In genomic region chr5:154196955-154197652, GRCh38 we compare ENCODE assay signal across 8 cellular contexts. TPM values are rescaled to one million over a fixed set of nuclear protein-coding genes. Genes with fewer than 3 reads are reported as not detected.
DNase-seq lines count a peak whose midpoint lies in the region; ATAC-seq and TF ChIP-seq lines count a peak whose summit lies in the region.

No MANE protein-coding gene starts in this region.

- TF ChIP-seq CTCF in AG10803 (conservative IDR thresholded peaks at IDR 0.05; ENCODE audit: low read length) (peak; percentile 62), GM12873 (IDR thresholded peaks at IDR 0.05; ENCODE audit: insufficient read depth, low read depth, low read length, missing control alignments) (peak; percentile 46), RWPE2 (IDR thresholded peaks at IDR 0.05; ENCODE audit: poor library complexity, severe bottlenecking) (peak; percentile 45), fibroblast of lung (conservative IDR thresholded peaks at IDR 0.05 in 1 of 2, IDR thresholded peaks at IDR 0.05 in 1 of 2; ENCODE audit: low read depth in 1 of 2, low read length in 2 of 2) (peak; percentile 40 to 55), progenitor cell of endocrine pancreas (IDR thresholded peaks at IDR 0.05; ENCODE audit: unreplicated experiment) (peak; percentile 25), CD14-positive monocyte (IDR thresholded peaks at IDR 0.05) (no peak)

- DNase-seq in AG10803 (ENCODE audit: low read depth), result peak; percentile 62
- DNase-seq in RWPE2 (ENCODE audit: low spot score), result no peak
- peak; percentile 58 to 79 for DNase-seq in fibroblast of lung (ENCODE audit: low read depth in 2 of 2)
- no peak for DNase-seq in progenitor cell of endocrine pancreas (ENCODE audit: low spot score, unreplicated experiment)
- DNase-seq in CD14-positive monocyte (ENCODE audit: low spot score), result no peak
- no peak for DNase-seq in SHP77 (lab: John Stamatoyannopoulos, UW)

- H3K27ac ChIP-seq in RWPE2 (ENCODE audit: poor library complexity, severe bottlenecking), result peak overlapping the region; percentile 40
- no peak overlapping the region for H3K27ac ChIP-seq in fibroblast of lung (ENCODE audit: insufficient read depth, low read length)

- no peaks in the 10 kb centered on the region for H4K20me1 ChIP-seq in fibroblast of lung (ENCODE audit: control insufficient read depth, extremely low read depth, insufficient read depth, low read length)

- intact Hi-C loops in CD14-positive monocyte (cut with micrococcal nuclease), result loop anchor here in 1 of 2 donors (10.0 kb wide), 1 partner anchor 248 kb away; the partner anchor contains the start of gene SAP30L

- H3K27ac Mint-ChIP-seq in progenitor cell of endocrine pancreas (peak overlapping the region; percentile 2), CD14-positive monocyte (peak overlapping the region in 1 of 7 donors; percentile 13)

- peaks cover 13% of the 10 kb centered on the region for H3K27me3 Mint-ChIP-seq in progenitor cell of endocrine pancreas
- H3K27me3 Mint-ChIP-seq in CD14-positive monocyte (ENCODE audit: low read depth in 3 of 3), result peaks cover 0 to 4% (median 0%) of the 10 kb centered on the region in 3 donors

- H3K27me3 ChIP-seq in RWPE2 (ENCODE audit: insufficient read depth, poor library complexity, severe bottlenecking) (no peaks in the 10 kb centered on the region), fibroblast of lung (ENCODE audit: control insufficient read depth, insufficient read depth, low read length) (no peaks in the 10 kb centered on the region)

- H2AFZ ChIP-seq in fibroblast of lung (ENCODE audit: low read length), result no peak overlapping the region

- no peaks in the 10 kb centered on the region for H3K36me3 Mint-ChIP-seq in progenitor cell of endocrine pancreas (ENCODE audit: insufficient read depth)
- peaks cover 50 to 54% of the 10 kb centered on the region in 2 donors for H3K36me3 Mint-ChIP-seq in CD14-positive monocyte

- ATAC-seq in RWPE2 (ENCODE audit: low read depth) (no peak), HG03045 (IDR thresholded peaks at IDR 0.05; ENCODE audit: unreplicated experiment) (no peak)

- H3K9me3 Mint-ChIP-seq in progenitor cell of endocrine pancreas (ENCODE audit: low read depth), result no peaks in the 10 kb centered on the region
- H3K9me3 Mint-ChIP-seq in CD14-positive monocyte, result no peaks in the 10 kb centered on the region

- H3K4me3 ChIP-seq in AG10803 (ENCODE audit: low read length) (no peak overlapping the region), RWPE2 (ENCODE audit: severe bottlenecking) (no peak overlapping the region), fibroblast of lung (replicated peaks in 1 of 4; ENCODE audit: control extremely low read depth in 1 of 4, insufficient read depth in 1 of 4, low read depth in 3 of 4, low read length in 4 of 4) (no peak overlapping the region)

- peaks cover 25% of the 10 kb centered on the region for H3K4me1 Mint-ChIP-seq in progenitor cell of endocrine pancreas (ENCODE audit: low read depth)
- peaks cover 44% of the 10 kb centered on the region for H3K4me1 Mint-ChIP-seq in CD14-positive monocyte

- H3K4me2 ChIP-seq in fibroblast of lung (ENCODE audit: extremely low read depth, insufficient read depth, low read length), result peak overlapping the region; percentile 32

- H3K36me3 ChIP-seq in RWPE2 (ENCODE audit: low read depth), result peaks cover 15% of the 10 kb centered on the region
- H3K36me3 ChIP-seq in fibroblast of lung (ENCODE audit: control insufficient read depth, insufficient read depth, low read length), result peaks cover 3% of the 10 kb centered on the region

- H3K79me2 ChIP-seq in fibroblast of lung (ENCODE audit: control insufficient read depth, insufficient read depth, low read length), result peaks cover 3% of the 10 kb centered on the region

- H3K9me3 ChIP-seq in RWPE2 (ENCODE audit: severe bottlenecking), result no peaks in the 10 kb centered on the region
- no peaks in the 10 kb centered on the region for H3K9me3 ChIP-seq in fibroblast of lung (ENCODE audit: control insufficient read depth, insufficient read depth, low read depth, low read length)

- peaks cover 33% of the 10 kb centered on the region for H3K4me1 ChIP-seq in RWPE2 (ENCODE audit: insufficient read depth, poor library complexity, severe bottlenecking)
- H3K4me1 ChIP-seq in fibroblast of lung (ENCODE audit: control insufficient read depth, extremely low read depth, insufficient read depth, low read length), result peaks cover 17% of the 10 kb centered on the region

- no peak overlapping the region for H3K4me3 Mint-ChIP-seq in progenitor cell of endocrine pancreas (ENCODE audit: low read depth)
- peak overlapping the region in 1 of 2 donors; percentile 18 for H3K4me3 Mint-ChIP-seq in CD14-positive monocyte

- H3K9ac ChIP-seq in fibroblast of lung (ENCODE audit: insufficient read depth, low read length), result no peak overlapping the region

RNA-seq across cellular contexts. Expression of gene GALNT10, which starts 6.6 kb away (rescaled TPM):
- 16.2 and 18.3 TPM in 2 replicates for total RNA-seq in fibroblast of lung
- 35.8 and 48.5 TPM in 2 replicates for polyA plus RNA-seq in fibroblast of lung
- polyA plus RNA-seq in fibroblast of lung (2012), result 37.1 and 37.9 TPM in 2 replicates
- polyA minus RNA-seq in fibroblast of lung (ENCODE audit: low replicate concordance), result 51.9 and 108 TPM in 2 replicates
- total RNA-seq in progenitor cell of endocrine pancreas, result 20.6 and 28.9 TPM in 2 replicates
- 1 to 10 TPM; 6.2 to 7.3 TPM for polyA plus RNA-seq in CD14-positive monocyte

Comparison
In these comparisons a context has a peak if more than half of its experiments do, and no peak if none do; other contexts are left out.
1. DNase-seq: peak in AG10803 (single experiment) and fibroblast of lung (2 of 2); none in RWPE2 (single experiment), progenitor cell of endocrine pancreas (single experiment), CD14-positive monocyte (single experiment) and SHP77 (0 of 2).